In genomic region chr10:92627845-92628480, GRCh38 we compare ENCODE assay signal across 1 cellular context.
TF ChIP-seq lines count a peak whose summit lies in the region.

No MANE protein-coding gene starts in this region.

TF ChIP-seq in liver, 16 proteins besides CTCF, POLR2A, EP300 and RAD21 (continued from another document):
- no peak for TF ChIP-seq ZBTB33 (IDR thresholded peaks at IDR 0.05)
- no peak for TF ChIP-seq JUND (IDR thresholded peaks at IDR 0.05)
- TF ChIP-seq FOXA2 (IDR thresholded peaks at IDR 0.05), result no peak
- TF ChIP-seq GABPA (IDR thresholded peaks at IDR 0.05 in 1 of 2, conservative IDR thresholded peaks at IDR 0.05 in 1 of 2), result no peak
- no peak for TF ChIP-seq YY1 (IDR thresholded peaks at IDR 0.05)
